Comparison of ENCODE assay signal across 1 cellular context in the genomic region with DNA sequence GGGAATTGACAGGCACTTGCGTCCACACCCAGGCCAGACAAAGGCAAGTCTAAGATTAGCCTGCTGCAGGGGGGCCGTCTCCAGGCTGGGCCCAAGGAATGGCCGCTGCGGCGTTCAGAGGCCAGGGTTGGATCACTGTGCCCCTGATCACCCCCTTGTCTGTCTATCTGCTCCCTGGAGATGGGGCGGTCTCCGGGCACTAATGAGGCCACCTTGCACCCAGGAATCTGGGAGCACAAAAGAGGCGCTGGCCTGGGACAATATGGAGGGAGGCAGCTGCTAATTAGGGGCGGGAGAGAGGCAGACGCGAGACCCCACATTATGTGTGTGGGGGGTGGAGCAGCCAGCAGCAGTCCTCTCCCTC.
A peak's percentile ranks its signal among the peaks of the same experiment; 100 is the strongest.
TF ChIP-seq lines count a peak whose summit lies in the region.

No MANE protein-coding gene starts in this region.

TF ChIP-seq in neural cell, 6 proteins besides CTCF, POLR2A, EP300 and RAD21 (continued from another document):
- TF ChIP-seq, protein P1, sequence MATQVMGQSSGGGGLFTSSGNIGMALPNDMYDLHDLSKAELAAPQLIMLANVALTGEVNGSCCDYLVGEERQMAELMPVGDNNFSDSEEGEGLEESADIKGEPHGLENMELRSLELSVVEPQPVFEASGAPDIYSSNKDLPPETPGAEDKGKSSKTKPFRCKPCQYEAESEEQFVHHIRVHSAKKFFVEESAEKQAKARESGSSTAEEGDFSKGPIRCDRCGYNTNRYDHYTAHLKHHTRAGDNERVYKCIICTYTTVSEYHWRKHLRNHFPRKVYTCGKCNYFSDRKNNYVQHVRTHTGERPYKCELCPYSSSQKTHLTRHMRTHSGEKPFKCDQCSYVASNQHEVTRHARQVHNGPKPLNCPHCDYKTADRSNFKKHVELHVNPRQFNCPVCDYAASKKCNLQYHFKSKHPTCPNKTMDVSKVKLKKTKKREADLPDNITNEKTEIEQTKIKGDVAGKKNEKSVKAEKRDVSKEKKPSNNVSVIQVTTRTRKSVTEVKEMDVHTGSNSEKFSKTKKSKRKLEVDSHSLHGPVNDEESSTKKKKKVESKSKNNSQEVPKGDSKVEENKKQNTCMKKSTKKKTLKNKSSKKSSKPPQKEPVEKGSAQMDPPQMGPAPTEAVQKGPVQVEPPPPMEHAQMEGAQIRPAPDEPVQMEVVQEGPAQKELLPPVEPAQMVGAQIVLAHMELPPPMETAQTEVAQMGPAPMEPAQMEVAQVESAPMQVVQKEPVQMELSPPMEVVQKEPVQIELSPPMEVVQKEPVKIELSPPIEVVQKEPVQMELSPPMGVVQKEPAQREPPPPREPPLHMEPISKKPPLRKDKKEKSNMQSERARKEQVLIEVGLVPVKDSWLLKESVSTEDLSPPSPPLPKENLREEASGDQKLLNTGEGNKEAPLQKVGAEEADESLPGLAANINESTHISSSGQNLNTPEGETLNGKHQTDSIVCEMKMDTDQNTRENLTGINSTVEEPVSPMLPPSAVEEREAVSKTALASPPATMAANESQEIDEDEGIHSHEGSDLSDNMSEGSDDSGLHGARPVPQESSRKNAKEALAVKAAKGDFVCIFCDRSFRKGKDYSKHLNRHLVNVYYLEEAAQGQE (IDR thresholded peaks at IDR 0.05; ENCODE audit: borderline replicate concordance): no peak
- TF ChIP-seq POLR2AphosphoS5 (IDR thresholded peaks at IDR 0.05) (peak; percentile 7), TAF1 (IDR thresholded peaks at IDR 0.05; ENCODE audit: low read depth) (no peak), MXI1 (conservative IDR thresholded peaks at IDR 0.05; ENCODE audit: poor library complexity, severe bottlenecking) (no peak)
